Comparison of ENCODE assay signal across 12 cellular contexts in the genomic region with DNA sequence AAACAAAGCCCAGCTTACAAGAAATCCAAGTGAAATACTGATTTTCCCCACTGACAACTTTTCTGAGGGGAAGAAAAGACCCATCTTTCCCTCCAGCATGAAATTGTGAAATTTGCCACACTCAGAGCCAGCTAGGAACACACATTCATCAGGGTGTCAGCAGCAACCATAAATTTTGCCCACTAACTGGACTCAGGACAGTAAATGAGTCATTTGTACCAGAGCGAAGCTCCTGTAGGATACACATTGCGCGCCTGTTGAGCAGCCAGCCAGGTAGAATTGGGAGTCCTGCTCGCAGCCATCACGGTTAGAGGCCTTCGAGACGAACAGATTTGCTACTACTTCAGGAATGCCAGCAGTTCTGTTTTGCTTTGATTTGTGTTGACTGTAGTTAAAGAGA.
A peak's percentile ranks its signal among the peaks of the same experiment; 100 is the strongest.
DNase-seq lines count a peak whose midpoint lies in the region; ATAC-seq and TF ChIP-seq lines count a peak whose summit lies in the region.
"Had no signal": no experiment of that assay in that cellular context is flagged by ENCODE, and none has a peak within 500 bp of the region (broad histone marks: within the 10 kb centered on the region; RNA-seq: fewer than 3 reads in every experiment).

No MANE protein-coding gene starts in this region.

- intact Hi-C loops in psoas muscle (cut with DNase I): no loop called here

- H3K4me1 ChIP-seq in RWPE2 (ENCODE audit: insufficient read depth, poor library complexity, severe bottlenecking): peaks cover 59% of the 10 kb centered on the region
- H3K4me1 ChIP-seq in psoas muscle: peaks cover 17% of the 10 kb centered on the region

- H3K27ac ChIP-seq in RWPE2 (ENCODE audit: poor library complexity, severe bottlenecking) (peak overlapping the region; percentile 95), psoas muscle (no peak overlapping the region)
- H3K27ac ChIP-seq: VCaP had no signal

- DNase-seq in Daoy (ENCODE audit: low read depth): peak; percentile 33
- peak; percentile 86 for DNase-seq in RWPE2 (ENCODE audit: low spot score)
- DNase-seq in fibroblast of mammary gland (ENCODE audit: low read depth): peak; percentile 89
- DNase-seq in psoas muscle: peak; percentile 32 to 61
- no peak for DNase-seq in RKO (ENCODE audit: low spot score)
- DNase-seq in NCI-H774 (lab: John Stamatoyannopoulos, UW): no peak
- DNase-seq: activated CD8-positive, alpha-beta memory T cell treated with anti-CD3 and anti-CD28 coated beads, Interleukin-2, amount 50 U/mL, for 4 hours; endodermal cell; Kasumi-1 had no signal

- no peaks in the 10 kb centered on the region for H3K9me3 ChIP-seq in RWPE2 (ENCODE audit: severe bottlenecking)
- H3K9me3 ChIP-seq in psoas muscle: no peaks in the 10 kb centered on the region

- WGBS in psoas muscle, 3 donors: 39 to 45% (median 43%) methylated on average over 7 of the region's 7 CpGs

- H3K27me3 ChIP-seq in RWPE2 (ENCODE audit: insufficient read depth, poor library complexity, severe bottlenecking) (no peaks in the 10 kb centered on the region), psoas muscle (ENCODE audit: insufficient read depth in 3 of 3, low read length in 2 of 3) (no peaks in the 10 kb centered on the region)

- TF ChIP-seq CTCF in RWPE2 (IDR thresholded peaks at IDR 0.05; ENCODE audit: poor library complexity, severe bottlenecking): no peak
- TF ChIP-seq CTCF in fibroblast of mammary gland (conservative IDR thresholded peaks at IDR 0.05; ENCODE audit: control insufficient read depth, insufficient read depth, low read depth, low read length): no peak
- no peak for TF ChIP-seq CTCF in psoas muscle (IDR thresholded peaks at IDR 0.05)

- ATAC-seq in RWPE2 (ENCODE audit: low read depth) (peak; percentile 91), psoas muscle (peak; percentile 92 to 100 (median 98)), HG02763 (IDR thresholded peaks at IDR 0.05; ENCODE audit: unreplicated experiment) (no peak), HG02970 (IDR thresholded peaks at IDR 0.05; ENCODE audit: low FRiP score, unreplicated experiment) (no peak)

- H3K36me3 ChIP-seq in RWPE2 (ENCODE audit: low read depth) (peaks cover 45% of the 10 kb centered on the region), psoas muscle (ENCODE audit: insufficient read depth in 1 of 2, low read depth in 1 of 2) (no peaks in the 10 kb centered on the region)

- no peak overlapping the region for H3K4me3 ChIP-seq in RWPE2 (ENCODE audit: severe bottlenecking)
- no peak overlapping the region for H3K4me3 ChIP-seq in fibroblast of mammary gland (ENCODE audit: control insufficient read depth, low read depth, low read length)
- H3K4me3 ChIP-seq in psoas muscle: no peak overlapping the region

Comparison
In these comparisons a context has a peak if more than half of its experiments do, and no peak if none do; other contexts are left out.
1. DNase-seq: peak in Daoy (single experiment), RWPE2 (single experiment), fibroblast of mammary gland (single experiment) and psoas muscle (2 of 2); none in RKO (single experiment) and NCI-H774 (single experiment).
2. ATAC-seq: peak in RWPE2 (single experiment) and psoas muscle (4 of 4); none in HG02763 (single experiment) and HG02970 (single experiment).